ENCODE assay signal across 13 cellular contexts in the genomic region with DNA sequence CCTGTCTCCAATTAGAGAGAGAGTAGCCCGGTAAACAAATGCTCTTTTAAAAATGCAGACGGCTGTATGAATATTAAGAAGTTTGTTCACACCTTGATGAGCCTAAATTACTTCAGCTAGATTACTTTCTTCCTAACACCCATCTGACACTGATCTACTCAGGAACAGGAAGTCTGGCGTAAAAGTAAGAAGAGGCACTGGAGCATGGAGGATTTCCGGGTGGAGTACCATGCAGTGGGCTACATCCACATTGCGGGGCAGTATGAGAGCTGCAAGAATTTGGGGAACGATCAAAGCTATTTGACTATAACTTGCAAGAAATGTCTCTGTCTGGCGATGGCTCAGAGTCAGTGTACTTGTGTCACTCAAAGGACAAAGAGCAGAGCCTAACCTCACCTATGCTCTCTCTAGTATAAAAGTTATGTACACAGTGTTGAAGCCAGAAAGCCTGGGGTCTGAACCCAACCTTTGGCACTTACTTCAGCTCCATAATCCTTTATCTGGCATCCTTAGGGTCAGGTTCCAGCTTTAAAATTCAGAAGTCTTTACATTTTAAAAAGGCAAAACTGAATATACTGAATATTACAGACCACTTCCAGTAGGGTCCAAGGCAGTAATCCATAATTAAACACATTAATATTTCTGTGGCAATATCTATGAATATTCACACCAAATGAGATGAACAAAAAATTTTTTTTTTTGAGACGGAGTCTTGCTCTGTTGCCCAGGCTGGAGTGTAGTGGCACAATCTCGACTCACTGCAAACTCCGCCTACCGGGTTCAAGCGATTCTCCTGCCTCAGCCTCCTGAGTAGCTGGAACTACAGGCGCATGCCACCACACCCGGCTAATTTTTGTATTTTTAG. TPM values are rescaled to one million over a fixed set of nuclear protein-coding genes. Genes with fewer than 3 reads are reported as not detected.
DNase-seq lines count a peak whose midpoint lies in the region; ATAC-seq and TF ChIP-seq lines count a peak whose summit lies in the region.
"Had no signal": no experiment of that assay in that cellular context is flagged by ENCODE, and none has a peak within 500 bp of the region (broad histone marks: within the 10 kb centered on the region; RNA-seq: fewer than 3 reads in every experiment).

No MANE protein-coding gene starts in this region.

- TF ChIP-seq POLR2A in esophagus squamous epithelium (IDR thresholded peaks at IDR 0.05): no peak

- H3K36me3 Mint-ChIP-seq in WTC11: no peaks in the 10 kb centered on the region; the same call in 1 of the 2 replicates

- peaks cover 58 to 88% (median 76%) of the 10 kb centered on the region in 11 experiments for H3K36me3 ChIP-seq in BLaER1 treated with 17β-estradiol and CSF1 and Interleukin-3, amounts not matched to agents 10 nM and 100 nM
- H3K36me3 ChIP-seq in esophagus squamous epithelium (peaks cover 0 to 84% (median 0%) of the 10 kb centered on the region in 3 donors), H7 (replicated peaks; ENCODE audit: control insufficient read depth, insufficient read depth, low read length) (no peaks in the 10 kb centered on the region; the same call in none of the 2 replicates)

- H4K20me1 ChIP-seq in BLaER1 treated with 17β-estradiol and CSF1 and Interleukin-3, amounts not matched to agents 10 nM and 100 nM: peaks cover 0 to 9% (median 0%) of the 10 kb centered on the region in 11 experiments; a peak in 5 of 22 replicates

- H3K9me3 Mint-ChIP-seq in WTC11: no peaks in the 10 kb centered on the region
- H3K9me3 Mint-ChIP-seq: activated T-helper 2 cell treated with anti-CD3 and anti-CD28 coated beads, Interferon-gamma antibody, Interleukin-2, Interleukin-4, amounts not matched to agents 10 μg/mL and 5 μg/mL and 100 μg/mL, durations not matched to agents 14 hours and 24 hours and 36 hours; natural killer cell treated with Interleukin-12 subunit alpha and Interleukin-12 subunit beta and Interleukin-15 and Interleukin-18, amount 100 ng/mL, for 72 hours had no signal

- ATAC-seq in GM21390 (IDR thresholded peaks at IDR 0.05; ENCODE audit: unreplicated experiment) (peak; percentile 77), HG03175 (IDR thresholded peaks at IDR 0.05; ENCODE audit: unreplicated experiment) (peak; percentile 77), left colon (peak; percentile 69), WTC11 (no peak)
- ATAC-seq: natural killer cell treated with Interleukin-12 subunit alpha and Interleukin-12 subunit beta and Interleukin-15 and Interleukin-18, amount 100 ng/mL, for 72 hours had no signal

- WGBS in esophagus squamous epithelium, 2 donors: 83 to 89% methylated on average over 12 to 14 of the region's 14 CpGs

- no peaks in the 10 kb centered on the region for H3K4me1 Mint-ChIP-seq in WTC11

- DNase-seq in left colon (no peak), esophagus squamous epithelium (lab: John Stamatoyannopoulos, UW) (no peak), H7 (no peak), T1000 (lab: John Stamatoyannopoulos, UW) (no peak), WTC11 (ENCODE audit: low spot score) (no peak)
- DNase-seq: DMS 273 treated with DMSO at 0.1 percent for 48 hours; effector CD4-positive, alpha-beta T cell; tibial artery had no signal

- H3K4me1 ChIP-seq in BLaER1 treated with 17β-estradiol and CSF1 and Interleukin-3, amounts not matched to agents 10 nM and 100 nM: peaks cover 20 to 38% (median 25%) of the 10 kb centered on the region in 10 experiments
- H3K4me1 ChIP-seq in esophagus squamous epithelium: peaks cover 0 to 9% (median 0%) of the 10 kb centered on the region in 3 donors
- H3K4me1 ChIP-seq: tibial artery had no signal

- H3K27ac ChIP-seq in BLaER1 treated with 17β-estradiol and CSF1 and Interleukin-3, amounts not matched to agents 10 nM and 100 nM: peak overlapping the region in 8 of 11 experiments; percentile 29 to 66 (median 42); a peak in 14 of 22 replicates
- H3K27ac ChIP-seq in esophagus squamous epithelium: no peak overlapping the region
- H3K27ac ChIP-seq: tibial artery had no signal

- intact Hi-C loops in left colon (cut with DNase I, micrococcal nuclease) (no loop called here), esophagus squamous epithelium (cut with DNase I) (no loop called here)

- peak overlapping the region; percentile 54 to 83 (median 73) for H3K4me2 ChIP-seq in BLaER1 treated with 17β-estradiol and CSF1 and Interleukin-3, amounts not matched to agents 10 nM and 100 nM

- no peaks in the 10 kb centered on the region for H3K27me3 Mint-ChIP-seq in WTC11 (ENCODE audit: low read depth)
- H3K27me3 Mint-ChIP-seq: natural killer cell treated with Interleukin-12 subunit alpha and Interleukin-12 subunit beta and Interleukin-15 and Interleukin-18, amount 100 ng/mL, for 72 hours had no signal

- POLR2A ChIA-PET in WTC11 (lab: Charles Lee): no interaction called here

- peak overlapping the region in 2 of 10 experiments; percentile 4 to 20; a peak in 4 of 20 replicates for H3K4me3 ChIP-seq in BLaER1 treated with 17β-estradiol and CSF1 and Interleukin-3, amounts not matched to agents 10 nM and 100 nM
- H3K4me3 ChIP-seq in esophagus squamous epithelium (no peak overlapping the region), H7 (ENCODE audit: insufficient read depth, low read depth, low read length) (no peak overlapping the region)
- H3K4me3 ChIP-seq: tibial artery had no signal

- CTCF ChIA-PET in WTC11 (lab: Charles Lee): no interaction called here

- no peaks in the 10 kb centered on the region for H3K9me3 ChIP-seq in BLaER1 treated with 17β-estradiol and CSF1 and Interleukin-3, amounts not matched to agents 10 nM and 100 nM (replicated peaks in 1 of 11)
- no peaks in the 10 kb centered on the region for H3K9me3 ChIP-seq in esophagus squamous epithelium
- H3K9me3 ChIP-seq: tibial artery had no signal

- no peak overlapping the region for H3K27ac Mint-ChIP-seq in WTC11
- H3K27ac Mint-ChIP-seq: activated T-helper 2 cell treated with anti-CD3 and anti-CD28 coated beads, Interferon-gamma antibody, Interleukin-2, Interleukin-4, amounts not matched to agents 10 μg/mL and 5 μg/mL and 100 μg/mL, durations not matched to agents 14 hours and 24 hours and 36 hours; natural killer cell treated with Interleukin-12 subunit alpha and Interleukin-12 subunit beta and Interleukin-15 and Interleukin-18, amount 100 ng/mL, for 72 hours had no signal

- H3K27me3 ChIP-seq in BLaER1 treated with 17β-estradiol and CSF1 and Interleukin-3, amounts not matched to agents 10 nM and 100 nM: no peaks in the 10 kb centered on the region
- no peaks in the 10 kb centered on the region for H3K27me3 ChIP-seq in esophagus squamous epithelium
- no peaks in the 10 kb centered on the region for H3K27me3 ChIP-seq in H7 (ENCODE audit: control insufficient read depth, insufficient read depth, low read length)
- H3K27me3 ChIP-seq: tibial artery had no signal

- H3K4me3 Mint-ChIP-seq in WTC11: no peak overlapping the region
- H3K4me3 Mint-ChIP-seq: natural killer cell treated with Interleukin-12 subunit alpha and Interleukin-12 subunit beta and Interleukin-15 and Interleukin-18, amount 100 ng/mL, for 72 hours had no signal

- TF ChIP-seq CTCF in esophagus squamous epithelium (IDR thresholded peaks at IDR 0.05) (no peak), WTC11 (IDR thresholded peaks at IDR 0.05) (no peak)

- H3K9ac ChIP-seq in BLaER1 treated with 17β-estradiol and CSF1 and Interleukin-3, amounts not matched to agents 10 nM and 100 nM: peak overlapping the region in 4 of 11 experiments; percentile 0 to 24 (median 12); a peak in 1 of 22 replicates

TF ChIP-seq in WTC11, 78 proteins besides CTCF, POLR2A, EP300 and RAD21 (continues in another document):
- no peak for TF ChIP-seq CBFB (CRISPR knock-in tag; IDR thresholded peaks at IDR 0.05; ENCODE audit: low read depth)
- TF ChIP-seq CREB1 (CRISPR knock-in tag; IDR thresholded peaks at IDR 0.05): no peak
- TF ChIP-seq SMAD4 (CRISPR knock-in tag; IDR thresholded peaks at IDR 0.05): no peak
- no peak for TF ChIP-seq AFF4 (CRISPR knock-in tag; IDR thresholded peaks at IDR 0.05; ENCODE audit: borderline replicate concordance)
- TF ChIP-seq ATF1 (CRISPR knock-in tag; IDR thresholded peaks at IDR 0.05): no peak
- TF ChIP-seq FOXP1 (CRISPR knock-in tag; IDR thresholded peaks at IDR 0.05; ENCODE audit: borderline replicate concordance): no peak
- TF ChIP-seq, protein P1, sequence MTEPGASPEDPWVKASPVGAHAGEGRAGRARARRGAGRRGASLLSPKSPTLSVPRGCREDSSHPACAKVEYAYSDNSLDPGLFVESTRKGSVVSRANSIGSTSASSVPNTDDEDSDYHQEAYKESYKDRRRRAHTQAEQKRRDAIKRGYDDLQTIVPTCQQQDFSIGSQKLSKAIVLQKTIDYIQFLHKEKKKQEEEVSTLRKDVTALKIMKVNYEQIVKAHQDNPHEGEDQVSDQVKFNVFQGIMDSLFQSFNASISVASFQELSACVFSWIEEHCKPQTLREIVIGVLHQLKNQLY (CRISPR knock-in tag; IDR thresholded peaks at IDR 0.05): no peak
- no peak for TF ChIP-seq MXD4 (CRISPR knock-in tag; IDR thresholded peaks at IDR 0.05; ENCODE audit: borderline replicate concordance)

RNA-seq across cellular contexts. Expression of gene GNPAT, which starts 7.9 kb away (rescaled TPM):
- total RNA-seq in left colon (10 to 100 TPM; 30.4 to 30.6 TPM), esophagus squamous epithelium (10 to 100 TPM; 14.9 to 44.0 (median 25.2) TPM), WTC11 (2021) (32.8 to 40.4 TPM (median 38.4 TPM) in 3 replicates)
- 77.6 and 96.4 TPM in 2 replicates for total RNA-seq in H7 (2014; rRNA removed; shearing (Covaris generic))

Comparison
In these comparisons a context has a peak if more than half of its experiments do, and no peak if none do; other contexts are left out.
1. H3K27ac ChIP-seq: peak in BLaER1 treated with 17β-estradiol and CSF1 and Interleukin-3, amounts not matched to agents 10 nM and 100 nM (8 of 11); none in esophagus squamous epithelium (0 of 4).